ENCODE assay signal across 9 cellular contexts in genomic region chr11:120303004-120303637, GRCh38. TPM values are rescaled to one million over a fixed set of nuclear protein-coding genes. Genes with fewer than 3 reads are reported as not detected.
DNase-seq lines count a peak whose midpoint lies in the region; ATAC-seq, FAIRE-seq and TF ChIP-seq lines count a peak whose summit lies in the region.
"Had no signal": no experiment of that assay in that cellular context is flagged by ENCODE, and none has a peak within 500 bp of the region (broad histone marks: within the 10 kb centered on the region; RNA-seq: fewer than 3 reads in every experiment).

No MANE protein-coding gene starts in this region.

- peaks cover 11% of the 10 kb centered on the region for H3K4me1 Mint-ChIP-seq in chondrocyte (ENCODE audit: low read depth)

- DNase-seq in DMS153 treated with DMSO at 0.1 percent for 48 hours (lab: John Stamatoyannopoulos, UW; ENCODE audit: unreplicated experiment) = peak; percentile 56
- peak; percentile 73 for DNase-seq in HCEC 1CT
- DNase-seq in NCI-H2171 (lab: John Stamatoyannopoulos, UW) = peak; percentile 49
- DNase-seq in activated CD4-positive, alpha-beta T cell treated with anti-CD3 and anti-CD28 coated beads for 1 hour = peak; percentile 8
- DNase-seq in chondrocyte (ENCODE audit: low spot score) = no peak
- peak; percentile 69 for DNase-seq in HepG2 (ENCODE audit: low spot score)
- peak; percentile 72 for DNase-seq in stimulated activated CD4-positive, alpha-beta T cell treated with anti-CD3 and anti-CD28 coated beads, Interleukin-4, amount 100 ng/mL, for 24 hours

- intact Hi-C loops in HepG2 (cut with micrococcal nuclease; ENCODE audit: unreplicated experiment) = loop anchor here (1.0 kb wide), 2 partner anchors 68 to 132 kb away; no protein-coding TSS in a partner anchor

- H3K36me3 Mint-ChIP-seq in chondrocyte (ENCODE audit: low read depth) = no peaks in the 10 kb centered on the region

- no peaks in the 10 kb centered on the region for H3K9me3 Mint-ChIP-seq in chondrocyte (ENCODE audit: low read depth)
- H3K9me3 Mint-ChIP-seq: T-helper 1 cell treated with Interleukin-12 subunit alpha and Interleukin-12 subunit beta and Interleukin-4 antibody, amounts not matched to agents 30 μg/mL and 1 μg/mL, for 36 hours had no signal

- CTCF ChIA-PET in HepG2 (lab: Yijun Ruan, JAX; ENCODE audit: low intra/inter-chr PET ratio, low total read pairs) = interaction anchor here (1.3 to 3.5 kb wide), 4 partner anchors 64 to 134 kb away, joined by 3 to 63 read pairs (median 8); partner anchors contain the start of gene POU2F3

- no peak overlapping the region for H3K4me3 Mint-ChIP-seq in chondrocyte (ENCODE audit: unreplicated experiment)
- H3K4me3 Mint-ChIP-seq: T-helper 1 cell treated with Interleukin-12 subunit alpha and Interleukin-12 subunit beta and Interleukin-4 antibody, amounts not matched to agents 30 μg/mL and 1 μg/mL, for 36 hours had no signal

- TF ChIP-seq POLR2A in HepG2 (IDR thresholded peaks at IDR 0.05; ENCODE audit: insufficient read depth in 1 of 2, low read depth in 2 of 2, low read length in 2 of 2) = no peak

- no peaks in the 10 kb centered on the region for H3K9me3 ChIP-seq in HepG2 (ENCODE audit: low read length)

- H3K27me3 Mint-ChIP-seq in chondrocyte (ENCODE audit: low read depth) = peaks cover 4% of the 10 kb centered on the region

- no peak overlapping the region for H3K27ac Mint-ChIP-seq in chondrocyte (ENCODE audit: unreplicated experiment)
- H3K27ac Mint-ChIP-seq: T-helper 1 cell treated with Interleukin-12 subunit alpha and Interleukin-12 subunit beta and Interleukin-4 antibody, amounts not matched to agents 30 μg/mL and 1 μg/mL, for 36 hours had no signal

- in situ Hi-C loops in HepG2 (cut with HindIII; ENCODE audit: extremely low pct_ligation_motif_present, low pct_unique_long_range_greater_than_20kb) = loop anchor here (5.0 kb wide), 1 partner anchor 131 kb away; no protein-coding TSS in a partner anchor

- no peak overlapping the region for H3K4me2 ChIP-seq in HepG2 (ENCODE audit: low read depth, low read length)

- 0% methylated on average over 3 of the region's 3 CpGs for WGBS in HepG2 (ENCODE audit: low lambda C conversion rate)

- no peak overlapping the region for H2AFZ ChIP-seq in HepG2 (ENCODE audit: low read length)

- no peaks in the 10 kb centered on the region for H4K20me1 ChIP-seq in HepG2 (ENCODE audit: insufficient read depth, low read length)

- H3K27me3 ChIP-seq in HepG2 (ENCODE audit: control insufficient read depth in 1 of 2, insufficient read depth in 2 of 2, low read length in 2 of 2) = peaks cover 0 to 62% of the 10 kb centered on the region in 2 experiments; a peak in 4 of 5 replicates

- no peak overlapping the region for H3K4me3 ChIP-seq in HepG2 (replicated peaks in 1 of 3; ENCODE audit: insufficient read depth in 1 of 3, low read depth in 2 of 3, low read length in 3 of 3)

- POLR2A ChIA-PET in HepG2 (lab: Yijun Ruan, JAX) = interaction anchor here (1.4 kb wide), 1 partner anchor 118 kb away, joined by 3 read pairs; no protein-coding TSS in a partner anchor

- no peaks in the 10 kb centered on the region for H3K79me2 ChIP-seq in HepG2 (ENCODE audit: insufficient read depth, low read length)

- TF ChIP-seq RAD21 in HepG2 (CRISPR knock-in tag; IDR thresholded peaks at IDR 0.05) = peak; percentile 74

- TF ChIP-seq CTCF in chondrocyte (IDR thresholded peaks at IDR 0.05) (peak; percentile 94), HepG2 (CRISPR knock-in tag; IDR thresholded peaks at IDR 0.05) (peak; percentile 93)

- no peak overlapping the region for H3K9ac ChIP-seq in HepG2 (ENCODE audit: insufficient read depth, low read depth, low read length)

- peak; percentile 81 for FAIRE-seq in HepG2 (lab: Jason Lieb, UNC)

- ATAC-seq in HepG2 (peak; percentile 88), GM18519 (IDR thresholded peaks at IDR 0.05; ENCODE audit: low FRiP score, unreplicated experiment) (no peak)

- H3K27ac ChIP-seq in HepG2 (ENCODE audit: extremely low read length, insufficient read depth, low read length) = no peak overlapping the region

- TF ChIP-seq EP300 in HepG2 (IDR thresholded peaks at IDR 0.05; ENCODE audit: low read depth in 2 of 2, low read length in 2 of 2) (no peak), HepG2 (CRISPR knock-in tag; IDR thresholded peaks at IDR 0.05; ENCODE audit: borderline replicate concordance) (no peak)

- no TSS peak for BruUV-seq in HepG2 (replicated peaks; lab: Mats Ljungman, UMichigan)

- H3K36me3 ChIP-seq in HepG2 (replicated peaks in 1 of 2; ENCODE audit: control insufficient read depth in 1 of 2, insufficient read depth in 2 of 2, low read length in 2 of 2) = no peaks in the 10 kb centered on the region

- no peaks in the 10 kb centered on the region for H3K4me1 ChIP-seq in HepG2 (ENCODE audit: insufficient read depth, low read length)

TF ChIP-seq in HepG2, 621 proteins besides CTCF, POLR2A, EP300 and RAD21 (continues in another document):
- no peak for TF ChIP-seq TAF15 (IDR thresholded peaks at IDR 0.05; ENCODE audit: low read depth, low read length, poor library complexity, severe bottlenecking)
- peak; percentile 28 to 39; a peak in 1 of 4 replicates for TF ChIP-seq HMGXB4 (CRISPR knock-in tag; IDR thresholded peaks at IDR 0.05; ENCODE audit: borderline replicate concordance in 1 of 2, low read depth in 1 of 2)
- TF ChIP-seq SMC3 (IDR thresholded peaks at IDR 0.05; ENCODE audit: low read length) = peak; percentile 80

RNA-seq across cellular contexts. Expression of gene TLCD5, which starts 22.0 kb away (rescaled TPM):
- 8.8 to 10.5 TPM (median 9.8 TPM) in 3 replicates for total RNA-seq in chondrocyte
- total RNA-seq in HepG2 (2016; rRNA removed; fragmentation: Illumina TruSeq; extraction: Trizol) = 4.1 and 6.1 TPM in 2 replicates
- total RNA-seq in HepG2 (2016; cell fraction: cytosol; rRNA removed; fragmentation: Illumina TruSeq; extraction: Trizol; ENCODE audit: low read depth) = 9.6 and 10.5 TPM in 2 replicates
- 3.9 and 5.8 TPM in 2 replicates for total RNA-seq in HepG2 (2016; cell fraction: insoluble cytoplasmic fraction; rRNA removed; fragmentation: Illumina TruSeq; extraction: Trizol)
- 9.2 and 11.6 TPM in 2 replicates for total RNA-seq in HepG2 (2016; cell fraction: membrane; rRNA removed; fragmentation: Illumina TruSeq; extraction: Trizol)
- 5.6 and 5.9 TPM in 2 replicates for total RNA-seq in HepG2 (2016; cell fraction: nucleus; rRNA removed; fragmentation: Illumina TruSeq; extraction: Trizol)
- polyA plus RNA-seq in HepG2 (2011; rRNA removed) = 7.2 and 7.6 TPM in 2 replicates
- polyA plus RNA-seq in HepG2 (2011; cell fraction: cytosol; rRNA removed) = 5.8 and 7.1 TPM in 2 replicates
- 10.9 and 15.5 TPM in 2 replicates for polyA plus RNA-seq in HepG2 (2011; cell fraction: nucleus; rRNA removed)
- polyA plus RNA-seq in HepG2 (2012) = 3.8 and 5.5 TPM in 2 replicates
- polyA plus RNA-seq in HepG2 (2016; cell fraction: cytosol; fragmentation: Illumina TruSeq; extraction: Trizol; ENCODE audit: low read depth) = 12.4 and 13.2 TPM in 2 replicates
- 3.1 and 3.6 TPM in 2 replicates for polyA plus RNA-seq in HepG2 (2016; cell fraction: insoluble cytoplasmic fraction; fragmentation: Illumina TruSeq; extraction: Trizol; ENCODE audit: low read depth)
- polyA plus RNA-seq in HepG2 (2016; cell fraction: membrane; fragmentation: Illumina TruSeq; extraction: Trizol; ENCODE audit: low read depth) = 8.8 and 10.0 TPM in 2 replicates
- 10.3 and 11.4 TPM in 2 replicates for polyA plus RNA-seq in HepG2 (2016; cell fraction: nucleus; fragmentation: Illumina TruSeq; extraction: Trizol; ENCODE audit: insufficient read depth, low read depth)
- polyA minus RNA-seq in HepG2 (2011; rRNA and poly(A)+ RNA removed; ENCODE audit: low replicate concordance) = 9.7 and 11.0 TPM in 2 replicates
- polyA minus RNA-seq in HepG2 (2011; cell fraction: cytosol; rRNA and poly(A)+ RNA removed) = 2.6 and 3.7 TPM in 2 replicates
- polyA minus RNA-seq in HepG2 (2011; cell fraction: nucleus; rRNA and poly(A)+ RNA removed) = 4.5 and 8.3 TPM in 2 replicates

RNA-seq across cellular contexts. Expression of gene ARHGEF12, which starts 33.1 kb away (rescaled TPM):
- 71.9 to 93.3 TPM (median 74.2 TPM) in 3 replicates for total RNA-seq in chondrocyte
- 54.4 and 72.2 TPM in 2 replicates for total RNA-seq in HepG2 (2016; rRNA removed; fragmentation: Illumina TruSeq; extraction: Trizol)
- 23.8 and 24.8 TPM in 2 replicates for total RNA-seq in HepG2 (2016; cell fraction: cytosol; rRNA removed; fragmentation: Illumina TruSeq; extraction: Trizol; ENCODE audit: low read depth)
- 51.9 and 66.9 TPM in 2 replicates for total RNA-seq in HepG2 (2016; cell fraction: insoluble cytoplasmic fraction; rRNA removed; fragmentation: Illumina TruSeq; extraction: Trizol)
- 27.8 and 29.0 TPM in 2 replicates for total RNA-seq in HepG2 (2016; cell fraction: membrane; rRNA removed; fragmentation: Illumina TruSeq; extraction: Trizol)
- total RNA-seq in HepG2 (2016; cell fraction: nucleus; rRNA removed; fragmentation: Illumina TruSeq; extraction: Trizol) = 65.7 and 68.9 TPM in 2 replicates
- 16.2 and 17.9 TPM in 2 replicates for polyA plus RNA-seq in HepG2 (2011; rRNA removed)
- 10.1 and 15.9 TPM in 2 replicates for polyA plus RNA-seq in HepG2 (2011; cell fraction: cytosol; rRNA removed)
- polyA plus RNA-seq in HepG2 (2011; cell fraction: nucleus; rRNA removed) = 18.6 and 22.0 TPM in 2 replicates
- 30.2 and 31.4 TPM in 2 replicates for polyA plus RNA-seq in HepG2 (2012)
- polyA plus RNA-seq in HepG2 (2016; cell fraction: cytosol; fragmentation: Illumina TruSeq; extraction: Trizol; ENCODE audit: low read depth) = 0.95 and 1.2 TPM in 2 replicates
- 35.8 and 36.1 TPM in 2 replicates for polyA plus RNA-seq in HepG2 (2016; cell fraction: insoluble cytoplasmic fraction; fragmentation: Illumina TruSeq; extraction: Trizol; ENCODE audit: low read depth)
- polyA plus RNA-seq in HepG2 (2016; cell fraction: membrane; fragmentation: Illumina TruSeq; extraction: Trizol; ENCODE audit: low read depth) = 5.1 and 6.3 TPM in 2 replicates
- polyA plus RNA-seq in HepG2 (2016; cell fraction: nucleus; fragmentation: Illumina TruSeq; extraction: Trizol; ENCODE audit: insufficient read depth, low read depth) = 31.1 and 33.7 TPM in 2 replicates
- polyA minus RNA-seq in HepG2 (2011; rRNA and poly(A)+ RNA removed; ENCODE audit: low replicate concordance) = 46.5 and 46.8 TPM in 2 replicates
- polyA minus RNA-seq in HepG2 (2011; cell fraction: cytosol; rRNA and poly(A)+ RNA removed) = 52.1 and 66.1 TPM in 2 replicates
- 151 and 164 TPM in 2 replicates for polyA minus RNA-seq in HepG2 (2011; cell fraction: nucleus; rRNA and poly(A)+ RNA removed)
